13 cellular contexts compared by ENCODE assay signal in genomic region chr12:89821901-89822300, GRCh38.
DNase-seq lines count a peak whose midpoint lies in the region; ATAC-seq and TF ChIP-seq lines count a peak whose summit lies in the region.
"Had no signal": no experiment of that assay in that cellular context is flagged by ENCODE, and none has a peak within 500 bp of the region (broad histone marks: within the 10 kb centered on the region; RNA-seq: fewer than 3 reads in every experiment).

No MANE protein-coding gene starts in this region.

- H3K27ac ChIP-seq in mesendoderm (ENCODE audit: low read depth, low read length) (no peak overlapping the region), prostate gland (no peak overlapping the region)
- H3K27ac ChIP-seq: ascending aorta had no signal

- H3K9ac ChIP-seq in mesendoderm (ENCODE audit: low read length): no peak overlapping the region

- DNase-seq in mesendoderm (no peak), type B pancreatic cell (ENCODE audit: extremely low spot score, unreplicated experiment) (no peak), GM03348 (ENCODE audit: low spot score) (no peak), prostate gland (ENCODE audit: low spot score) (no peak)
- no peak for DNase-seq in activated naive CD4-positive, alpha-beta T cell treated with Interleukin-2 at 50 U/mL for 16 hours
- DNase-seq: activated CD8-positive, alpha-beta memory T cell treated with anti-CD3 and anti-CD28 coated beads, Interleukin-2, amount 50 U/mL, for 48 hours; effector CD4-positive, alpha-beta T cell; head of caudate nucleus had no signal

- peak overlapping the region; percentile 27 for H2BK15ac ChIP-seq in mesendoderm (replicated peaks; ENCODE audit: low read depth)

- H2BK5ac ChIP-seq in mesendoderm (ENCODE audit: low read length): no peak overlapping the region

- H2AK5ac ChIP-seq in mesendoderm (ENCODE audit: low read length): no peak overlapping the region

- H3K56ac ChIP-seq in mesendoderm (ENCODE audit: low read length): no peak overlapping the region

- H3K23ac ChIP-seq in mesendoderm (ENCODE audit: low read length): no peak overlapping the region

- H3K27ac Mint-ChIP-seq in type B pancreatic cell: no peak overlapping the region
- H3K27ac Mint-ChIP-seq: stimulated activated effector memory CD8-positive, alpha-beta T cell treated with anti-CD3 and anti-CD28 coated beads, Interleukin-12 subunit alpha, Interleukin-12 subunit beta, amount 100 ng/mL, for 72 hours had no signal

- H4K8ac ChIP-seq in mesendoderm (ENCODE audit: low read depth, low read length): no peak overlapping the region

- no peak overlapping the region for H2BK120ac ChIP-seq in mesendoderm (ENCODE audit: low read depth, low read length)

- no peak for TF ChIP-seq CTCF in type B pancreatic cell (conservative IDR thresholded peaks at IDR 0.05)
- TF ChIP-seq CTCF in prostate gland (IDR thresholded peaks at IDR 0.05): no peak

- intact Hi-C loops in prostate gland (cut with DNase I): no loop called here

- no peak overlapping the region for H4K5ac ChIP-seq in mesendoderm (ENCODE audit: low read length)

- peaks cover 3% of the 10 kb centered on the region for H3K27me3 Mint-ChIP-seq in type B pancreatic cell

- H3K36me3 ChIP-seq in mesendoderm (ENCODE audit: control insufficient read depth, insufficient read depth, low read length) (no peaks in the 10 kb centered on the region), prostate gland (no peaks in the 10 kb centered on the region)
- H3K36me3 ChIP-seq: ascending aorta had no signal

- H3K79me1 ChIP-seq in mesendoderm (ENCODE audit: low read length): no peaks in the 10 kb centered on the region

- H3K4me3 ChIP-seq in mesendoderm (ENCODE audit: low read length) (no peak overlapping the region), prostate gland (no peak overlapping the region)
- H3K4me3 ChIP-seq: ascending aorta had no signal

- H3K4ac ChIP-seq in mesendoderm (ENCODE audit: low read depth, low read length): no peak overlapping the region

- H3K79me2 ChIP-seq in mesendoderm (ENCODE audit: control insufficient read depth, insufficient read depth, low read length): no peaks in the 10 kb centered on the region

- peaks cover 13% of the 10 kb centered on the region for H3K4me1 Mint-ChIP-seq in type B pancreatic cell (ENCODE audit: unreplicated experiment)

- H3K4me1 ChIP-seq in mesendoderm (ENCODE audit: control insufficient read depth, low read depth, low read length): no peaks in the 10 kb centered on the region
- no peaks in the 10 kb centered on the region for H3K4me1 ChIP-seq in prostate gland (replicated peaks)
- H3K4me1 ChIP-seq: ascending aorta had no signal

- peak; percentile 52 for ATAC-seq in GM18868 (IDR thresholded peaks at IDR 0.05; ENCODE audit: unreplicated experiment)
- ATAC-seq in GM21717 (IDR thresholded peaks at IDR 0.05; ENCODE audit: unreplicated experiment): peak; percentile 84
- ATAC-seq in HG03378 (IDR thresholded peaks at IDR 0.05; ENCODE audit: unreplicated experiment): peak; percentile 68
- ATAC-seq: stimulated activated effector memory CD8-positive, alpha-beta T cell treated with anti-CD3 and anti-CD28 coated beads, Interleukin-12 subunit alpha, Interleukin-12 subunit beta, amount 100 ng/mL, for 72 hours had no signal

- TF ChIP-seq POLR2A in prostate gland (IDR thresholded peaks at IDR 0.05): no peak

- H3K9me3 ChIP-seq in prostate gland: no peaks in the 10 kb centered on the region
- H3K9me3 ChIP-seq: ascending aorta had no signal

- no peaks in the 10 kb centered on the region for H3K9me3 Mint-ChIP-seq in type B pancreatic cell
- H3K9me3 Mint-ChIP-seq: stimulated activated effector memory CD8-positive, alpha-beta T cell treated with anti-CD3 and anti-CD28 coated beads, Interleukin-12 subunit alpha, Interleukin-12 subunit beta, amount 100 ng/mL, for 72 hours had no signal

- no peaks in the 10 kb centered on the region for H3K36me3 Mint-ChIP-seq in type B pancreatic cell
- H3K36me3 Mint-ChIP-seq: stimulated activated effector memory CD8-positive, alpha-beta T cell treated with anti-CD3 and anti-CD28 coated beads, Interleukin-12 subunit alpha, Interleukin-12 subunit beta, amount 100 ng/mL, for 72 hours had no signal

- H3K18ac ChIP-seq in mesendoderm (ENCODE audit: low read length): no peak overlapping the region

- no peak overlapping the region for H3K4me3 Mint-ChIP-seq in type B pancreatic cell
- H3K4me3 Mint-ChIP-seq: stimulated activated effector memory CD8-positive, alpha-beta T cell treated with anti-CD3 and anti-CD28 coated beads, Interleukin-12 subunit alpha, Interleukin-12 subunit beta, amount 100 ng/mL, for 72 hours had no signal

- H3K27me3 ChIP-seq in mesendoderm (ENCODE audit: insufficient read depth, low read length, poor library complexity) (no peaks in the 10 kb centered on the region), prostate gland (replicated peaks; ENCODE audit: insufficient read depth) (no peaks in the 10 kb centered on the region)
- H3K27me3 ChIP-seq: ascending aorta had no signal

- H3K4me2 ChIP-seq in mesendoderm (ENCODE audit: low read length): no peak overlapping the region
